ENCODE assay signal across 9 cellular contexts in the genomic region with DNA sequence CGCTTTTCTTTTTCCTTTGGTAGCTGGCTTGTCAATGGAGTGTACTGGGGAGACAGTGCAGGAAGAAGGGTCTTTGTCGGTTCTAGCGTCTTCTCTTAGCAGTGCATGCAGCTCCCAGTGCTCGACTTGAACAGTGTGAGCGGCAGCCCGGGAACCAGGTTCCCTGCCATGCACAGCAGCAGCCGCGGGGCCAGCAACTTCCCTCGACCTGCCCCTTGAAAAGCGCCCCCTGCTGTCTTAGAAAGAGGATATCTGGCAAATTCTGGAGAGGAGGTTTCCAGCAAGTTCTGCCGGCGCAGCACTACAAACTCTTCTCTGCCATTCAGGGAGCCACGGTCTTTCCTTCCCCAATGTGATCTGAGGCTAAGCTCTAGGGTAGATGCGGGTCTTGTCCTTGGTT.
DNase-seq lines count a peak whose midpoint lies in the region; ATAC-seq and TF ChIP-seq lines count a peak whose summit lies in the region.
"Had no signal": no experiment of that assay in that cellular context is flagged by ENCODE, and none has a peak within 500 bp of the region (broad histone marks: within the 10 kb centered on the region; RNA-seq: fewer than 3 reads in every experiment).

No MANE protein-coding gene starts in this region.

- H4K91ac ChIP-seq in IMR-90 (ENCODE audit: insufficient read depth, low read depth, low read length), result no peak overlapping the region

- TF ChIP-seq RAD21 in IMR-90 (IDR thresholded peaks at IDR 0.05; ENCODE audit: low read length), result no peak

- no peaks in the 10 kb centered on the region for H3K36me3 ChIP-seq in IMR-90 (ENCODE audit: control insufficient read depth, insufficient read depth, low read length)
- H3K36me3 ChIP-seq in breast epithelium, result no peaks in the 10 kb centered on the region
- H3K36me3 ChIP-seq: neutrophil had no signal

- no peak overlapping the region for H3K4ac ChIP-seq in IMR-90 (ENCODE audit: low read depth, low read length)

- in situ Hi-C loops in IMR-90 (cut with MboI; ENCODE audit: low sequenced_read_pairs), result no loop called here

- H2BK20ac ChIP-seq in IMR-90 (ENCODE audit: low read depth, low read length), result no peak overlapping the region

- H3K4me1 ChIP-seq in IMR-90 (ENCODE audit: control insufficient read depth, insufficient read depth, low read length), result 0 out of 2 replicates have a peak, but pooled peaks cover 1% of the 10 kb centered on the region
- H3K4me1 ChIP-seq in breast epithelium, result no peaks in the 10 kb centered on the region

- H3K9me3 ChIP-seq in IMR-90 (ENCODE audit: control insufficient read depth, insufficient read depth, low read length) (peaks cover 2% of the 10 kb centered on the region; the same call in 1 of the 2 replicates), breast epithelium (no peaks in the 10 kb centered on the region)
- H3K9me3 ChIP-seq: neutrophil had no signal

- CTCF ChIA-PET in IMR-90 (lab: Yijun Ruan, JAX), result interaction anchor here (1.3 kb wide), 1 partner anchor 11 kb away, joined by 4 read pairs; no protein-coding TSS in a partner anchor

- TF ChIP-seq POLR2A in IMR-90 (IDR thresholded peaks at IDR 0.05; ENCODE audit: low read depth, low read length), result no peak
- TF ChIP-seq POLR2A in breast epithelium (IDR thresholded peaks at IDR 0.05), result no peak

- POLR2A ChIA-PET in IMR-90 (lab: Charles Lee; ENCODE audit: unreplicated experiment), result no interaction called here

- no peak overlapping the region for H2BK5ac ChIP-seq in IMR-90 (ENCODE audit: low read depth, low read length, poor library complexity, severe bottlenecking)

- H2BK15ac ChIP-seq in IMR-90 (ENCODE audit: low read depth, low read length), result no peak overlapping the region; the same call in 2 of the 3 replicates

- H4K8ac ChIP-seq in IMR-90 (ENCODE audit: low read depth in 2 of 2, low read length in 2 of 2), result no peak overlapping the region

- WGBS in IMR-90 (ENCODE audit: extremely low coverage in 2 of 2, insufficient read length in 1 of 2), 2 experiments, result 52% methylated on average over 3 of the region's 14 CpGs; no CpG with 5 or more reads in 1 of the 2 experiments

- H2AK9ac ChIP-seq in IMR-90 (replicated peaks; ENCODE audit: low read depth, low read length, poor library complexity), result peak overlapping the region; percentile 57

- H2BK120ac ChIP-seq in IMR-90 (ENCODE audit: low read depth, low read length), result no peak overlapping the region

- H3K23ac ChIP-seq in IMR-90 (ENCODE audit: low read depth, low read length), result no peak overlapping the region

- ATAC-seq in IMR-90 (ENCODE audit: low read depth), result no peak

- no peak overlapping the region for H3K56ac ChIP-seq in IMR-90 (ENCODE audit: extremely low read depth, insufficient read depth, low read length)

- no TSS peak for BruUV-seq in IMR-90 (replicated peaks; lab: Mats Ljungman, UMichigan)

- H2AK5ac ChIP-seq in IMR-90 (ENCODE audit: low read depth, low read length), result no peak overlapping the region

- H3K4me3 ChIP-seq in IMR-90 (ENCODE audit: insufficient read depth, low read depth, low read length), result no peak overlapping the region
- H3K4me3 ChIP-seq in breast epithelium, result no peak overlapping the region

- TF ChIP-seq CTCF in IMR-90 (conservative IDR thresholded peaks at IDR 0.05; ENCODE audit: low read depth, low read length), result no peak
- TF ChIP-seq CTCF in breast epithelium (IDR thresholded peaks at IDR 0.05), result peak in 1 of 3 donors; percentile 8

- no peak overlapping the region for H3K4me2 ChIP-seq in IMR-90 (ENCODE audit: low read depth, low read length)

- H2AFZ ChIP-seq in IMR-90 (replicated peaks; ENCODE audit: low read length, poor library complexity), result no peak overlapping the region

- H3K18ac ChIP-seq in IMR-90 (ENCODE audit: low read depth, low read length), result no peak overlapping the region

- no peaks in the 10 kb centered on the region for H4K20me1 ChIP-seq in IMR-90 (ENCODE audit: insufficient read depth, low read length)

- no peak overlapping the region for H4K5ac ChIP-seq in IMR-90 (ENCODE audit: low read depth, low read length)

- H3K79me1 ChIP-seq in IMR-90 (ENCODE audit: low read depth in 1 of 2, low read length in 2 of 2), result no peaks in the 10 kb centered on the region

- H3K9me1 ChIP-seq in IMR-90 (ENCODE audit: insufficient read depth, low read length), result no peaks in the 10 kb centered on the region

- intact Hi-C loops in IMR-90 (cut with micrococcal nuclease) (no loop called here), breast epithelium (cut with DNase I; ENCODE audit: low total_unique reads) (no loop called here)

- H3K14ac ChIP-seq in IMR-90 (replicated peaks; ENCODE audit: low read depth, low read length), result no peak overlapping the region

- H3K27ac ChIP-seq in IMR-90 (ENCODE audit: insufficient read depth, low read length) (no peak overlapping the region), breast epithelium (no peak overlapping the region)
- H3K27ac ChIP-seq: neutrophil had no signal

- dilution Hi-C loops in IMR-90 (cut with HindIII; ENCODE audit: low sequenced_read_pairs, unreplicated experiment), result no loop called here

- H3K27me3 ChIP-seq in IMR-90 (ENCODE audit: control insufficient read depth, insufficient read depth, low read length) (no peaks in the 10 kb centered on the region), breast epithelium (no peaks in the 10 kb centered on the region)
- H3K27me3 ChIP-seq: neutrophil had no signal

- DNase-seq in DMS53 (lab: John Stamatoyannopoulos, UW) (peak; percentile 16), DMS53 treated with DMSO at 0.1 percent for 48 hours (lab: John Stamatoyannopoulos, UW; ENCODE audit: unreplicated experiment) (no peak), IMR-90 (no peak), medulla oblongata (ENCODE audit: extremely low spot score) (peak; percentile 7), breast epithelium (ENCODE audit: low spot score in 2 of 2) (no peak), amniotic stem cell (lab: John Stamatoyannopoulos, UW) (no peak), NCI-H510A (lab: John Stamatoyannopoulos, UW) (no peak)
- DNase-seq in activated CD8-positive, alpha-beta memory T cell treated with anti-CD3 and anti-CD28 coated beads, Interleukin-2, amount 50 U/mL, for 48 hours, result peak; percentile 50

- no peak overlapping the region for H3K9ac ChIP-seq in IMR-90 (ENCODE audit: low read depth, low read length)

TF ChIP-seq in IMR-90, 13 proteins besides CTCF, POLR2A, EP300 and RAD21:
- no peak for TF ChIP-seq MXI1 (IDR thresholded peaks at IDR 0.05; ENCODE audit: borderline replicate concordance, low read depth, low read length)
- no peak for TF ChIP-seq MAZ (IDR thresholded peaks at IDR 0.05; ENCODE audit: borderline replicate concordance, low read depth, low read length)

Comparison
In these comparisons a context has a peak if more than half of its experiments do, and no peak if none do; other contexts are left out.
1. DNase-seq: peak in DMS53 (single experiment), activated CD8-positive, alpha-beta memory T cell treated with anti-CD3 and anti-CD28 coated beads, Interleukin-2, amount 50 U/mL, for 48 hours (single experiment) and medulla oblongata (single experiment); none in DMS53 treated with DMSO at 0.1 percent for 48 hours (single experiment), IMR-90 (single experiment), breast epithelium (0 of 2), amniotic stem cell (single experiment) and NCI-H510A (single experiment).